8 cellular contexts compared by ENCODE assay signal in genomic region chr16:57810197-57811024, GRCh38. TPM values are rescaled to one million over a fixed set of nuclear protein-coding genes. Genes with fewer than 3 reads are reported as not detected.
DNase-seq lines count a peak whose midpoint lies in the region; ATAC-seq, FAIRE-seq and TF ChIP-seq lines count a peak whose summit lies in the region.

No MANE protein-coding gene starts in this region.

- H3K4me2 ChIP-seq in GM23338 = no peak overlapping the region; the same call in 1 of the 2 replicates

- H3K27me3 ChIP-seq in GM23338 (ENCODE audit: insufficient read depth) = no peaks in the 10 kb centered on the region

- H3K27ac Mint-ChIP-seq in GM23338 (peak overlapping the region; percentile 89), activated B cell treated with CpG ODN at 0.5 μM for 24 hours (no peak overlapping the region), chondrocyte (ENCODE audit: unreplicated experiment) (peak overlapping the region; percentile 86), mesothelial cell of epicardium (peak overlapping the region; percentile 50)

- DNase-seq in GM12892 (ENCODE audit: insufficient read length) (peak; percentile 83), GM23338 (ENCODE audit: low spot score) (peak; percentile 67), activated B cell treated with CpG ODN at 0.5 μM for 24 hours (no peak), chondrocyte (ENCODE audit: low spot score) (no peak), mesothelial cell of epicardium (ENCODE audit: low spot score in 2 of 2, unreplicated experiment in 2 of 2) (no peak), amniotic stem cell (lab: John Stamatoyannopoulos, UW) (no peak)
- DNase-seq in stimulated activated CD8-positive, alpha-beta memory T cell treated with anti-CD3 and anti-CD28 coated beads, Interleukin-7, amount 100 ng/mL, for 1 hour (ENCODE audit: low read depth in 2 of 2) = peak; percentile 53 to 54

- TF ChIP-seq CTCF in GM23338 (conservative IDR thresholded peaks at IDR 0.05; ENCODE audit: low read depth in 2 of 2) (no peak), activated B cell treated with CpG ODN at 0.5 μM for 24 hours (IDR thresholded peaks at IDR 0.05) (no peak), chondrocyte (IDR thresholded peaks at IDR 0.05) (no peak), mesothelial cell of epicardium (IDR thresholded peaks at IDR 0.05; ENCODE audit: unreplicated experiment) (no peak)

- peak; percentile 81 for FAIRE-seq in GM12892 (lab: Jason Lieb, UNC)

- CTCF ChIA-PET in activated B cell treated with CpG ODN at 0.5 μM for 24 hours (lab: Charles Lee) = no interaction called here

- TF ChIP-seq POLR2A in GM12892 (IDR thresholded peaks at IDR 0.05; ENCODE audit: low read depth, low read length) = peak; percentile 52; the same call in 1 of the 2 replicates

- H3K4me3 Mint-ChIP-seq in GM23338 = no peak overlapping the region
- no peak overlapping the region for H3K4me3 Mint-ChIP-seq in activated B cell treated with CpG ODN at 0.5 μM for 24 hours
- no peak overlapping the region for H3K4me3 Mint-ChIP-seq in chondrocyte (ENCODE audit: unreplicated experiment)
- H3K4me3 Mint-ChIP-seq in mesothelial cell of epicardium = no peak overlapping the region

- POLR2A ChIA-PET in activated B cell treated with CpG ODN at 0.5 μM for 24 hours (lab: Charles Lee) = no interaction called here

- ATAC-seq in GM23338 (peak; percentile 39), activated B cell treated with CpG ODN at 0.5 μM for 24 hours (ENCODE audit: low read depth) (peak; percentile 65)

- peaks cover 41% of the 10 kb centered on the region for H3K4me1 Mint-ChIP-seq in GM23338
- peaks cover 13% of the 10 kb centered on the region for H3K4me1 Mint-ChIP-seq in activated B cell treated with CpG ODN at 0.5 μM for 24 hours
- peaks cover 48% of the 10 kb centered on the region for H3K4me1 Mint-ChIP-seq in chondrocyte (ENCODE audit: low read depth)
- H3K4me1 Mint-ChIP-seq in mesothelial cell of epicardium = peaks cover 38% of the 10 kb centered on the region

- H3K9me3 ChIP-seq in KOPT-K1 (ENCODE audit: insufficient read depth, low read length, poor library complexity, severe bottlenecking) = no peaks in the 10 kb centered on the region

- H4K20me1 ChIP-seq in GM23338 (replicated peaks; ENCODE audit: insufficient read depth) = no peaks in the 10 kb centered on the region

- no peaks in the 10 kb centered on the region; the same call in 1 of the 2 replicates for H3F3A ChIP-seq in GM23338 (replicated peaks; ENCODE audit: low read depth)

- H3K9me2 ChIP-seq in GM23338 (ENCODE audit: insufficient read depth) = no peaks in the 10 kb centered on the region

- H3K9me3 Mint-ChIP-seq in GM23338 = no peaks in the 10 kb centered on the region
- no peaks in the 10 kb centered on the region for H3K9me3 Mint-ChIP-seq in activated B cell treated with CpG ODN at 0.5 μM for 24 hours
- no peaks in the 10 kb centered on the region for H3K9me3 Mint-ChIP-seq in chondrocyte (ENCODE audit: low read depth)
- no peaks in the 10 kb centered on the region for H3K9me3 Mint-ChIP-seq in mesothelial cell of epicardium

- no peaks in the 10 kb centered on the region for H3K36me3 Mint-ChIP-seq in GM23338 (ENCODE audit: low read depth)
- no peaks in the 10 kb centered on the region for H3K36me3 Mint-ChIP-seq in activated B cell treated with CpG ODN at 0.5 μM for 24 hours (ENCODE audit: low read depth)
- no peaks in the 10 kb centered on the region for H3K36me3 Mint-ChIP-seq in chondrocyte (ENCODE audit: low read depth)
- H3K36me3 Mint-ChIP-seq in mesothelial cell of epicardium = no peaks in the 10 kb centered on the region

- peaks cover 21% of the 10 kb centered on the region for H3K27me3 Mint-ChIP-seq in GM23338 (ENCODE audit: insufficient read depth, low read depth, poor library complexity)
- H3K27me3 Mint-ChIP-seq in activated B cell treated with CpG ODN at 0.5 μM for 24 hours = peaks cover 49% of the 10 kb centered on the region
- no peaks in the 10 kb centered on the region for H3K27me3 Mint-ChIP-seq in chondrocyte (ENCODE audit: low read depth)
- H3K27me3 Mint-ChIP-seq in mesothelial cell of epicardium (ENCODE audit: low read depth) = no peaks in the 10 kb centered on the region

- H3K79me2 ChIP-seq in GM23338 (replicated peaks; ENCODE audit: insufficient read depth) = no peaks in the 10 kb centered on the region

- H3K36me3 ChIP-seq in GM23338 (ENCODE audit: insufficient read depth) = no peaks in the 10 kb centered on the region
- no peaks in the 10 kb centered on the region for H3K36me3 ChIP-seq in KOPT-K1 (ENCODE audit: insufficient read depth, low read length)

- H3K27ac ChIP-seq in GM23338 (ENCODE audit: low read depth) (no peak overlapping the region), KOPT-K1 (ENCODE audit: low read depth, low read length, poor library complexity, severe bottlenecking) (peak overlapping the region; percentile 61)

- H3K4me3 ChIP-seq in GM23338 = no peak overlapping the region

- H3K4me1 ChIP-seq in GM23338 (ENCODE audit: insufficient read depth) = peaks cover 19% of the 10 kb centered on the region

- peak overlapping the region; percentile 23 for H2AFZ ChIP-seq in GM23338

- intact Hi-C loops in activated B cell treated with CpG ODN at 0.5 μM for 24 hours (cut with micrococcal nuclease) = no loop called here

TF ChIP-seq in GM23338, 12 proteins besides CTCF, POLR2A, EP300 and RAD21 (continues in another document):
- no peak for TF ChIP-seq CREB1 (CRISPR knock-in tag; IDR thresholded peaks at IDR 0.05; ENCODE audit: low read depth)
- no peak for TF ChIP-seq ZNF331 (CRISPR knock-in tag; IDR thresholded peaks at IDR 0.05; ENCODE audit: low read depth)
- no peak for TF ChIP-seq ZNF462 (CRISPR knock-in tag; IDR thresholded peaks at IDR 0.05)
- TF ChIP-seq NANOG (IDR thresholded peaks at IDR 0.05; ENCODE audit: borderline replicate concordance) = no peak
- TF ChIP-seq STAT1 (IDR thresholded peaks at IDR 0.05; ENCODE audit: unreplicated experiment) = no peak

RNA-seq across cellular contexts. Expression of gene KIFC3, which starts 8.1 kb away (rescaled TPM):
- 0.38 TPM for polyA plus RNA-seq in GM12892 (2012; ENCODE audit: missing spikeins)
- 11.5 and 12.5 TPM in 2 replicates for total RNA-seq in GM23338 (2014; rRNA removed; shearing (Covaris generic))
- polyA plus RNA-seq in GM23338 (2016; fragmentation: Nextera tagmentation; extraction: Ambion mirVana) = 4.4 and 6.6 TPM in 2 replicates
- total RNA-seq in activated B cell treated with CpG ODN at 0.5 μM for 24 hours (0.27 and 0.29 TPM in 2 replicates), chondrocyte (74.4 to 135 TPM (median 75.6 TPM) in 3 replicates), mesothelial cell of epicardium (33.3 to 38.7 TPM (median 35.3 TPM) in 3 replicates)

Comparison
In these comparisons a context has a peak if more than half of its experiments do, and no peak if none do; other contexts are left out.
1. DNase-seq: peak in GM12892 (single experiment), GM23338 (single experiment) and stimulated activated CD8-positive, alpha-beta memory T cell treated with anti-CD3 and anti-CD28 coated beads, Interleukin-7, amount 100 ng/mL, for 1 hour (2 of 2); none in activated B cell treated with CpG ODN at 0.5 μM for 24 hours (single experiment), chondrocyte (single experiment), mesothelial cell of epicardium (0 of 2) and amniotic stem cell (single experiment).